In genomic region chr12:65540140-65540539, GRCh38 we compare ENCODE assay signal across 26 cellular contexts.
DNase-seq lines count a peak whose midpoint lies in the region; ATAC-seq, FAIRE-seq and TF ChIP-seq lines count a peak whose summit lies in the region.
"Had no signal": no experiment of that assay in that cellular context is flagged by ENCODE, and none has a peak within 500 bp of the region (broad histone marks: within the 10 kb centered on the region; RNA-seq: fewer than 3 reads in every experiment).

No MANE protein-coding gene starts in this region.

- DNase-seq in HepG2 (ENCODE audit: low spot score) (no peak), right lobe of liver (no peak), HT-29 (ENCODE audit: low spot score) (peak; percentile 52), WTC11 (ENCODE audit: low spot score) (no peak), spleen (no peak), frontal cortex (ENCODE audit: low spot score in 2 of 2) (no peak), suprapubic skin (ENCODE audit: low spot score in 2 of 2) (no peak)
- DNase-seq: Caco-2; CD4-positive, alpha-beta memory T cell; DMS153; GF-D8; MG63; NCI-H1417 treated with DMSO at 0.1 percent for 48 hours; NCI-H187; NCI-H2107; NCI-H510A treated with DMSO at 0.1 percent for 48 hours; NCI-H748 treated with DMSO at 0.1 percent for 48 hours; PC-9; SIG-M5 had no signal

- no peak overlapping the region for H3K4me2 ChIP-seq in HepG2 (ENCODE audit: low read depth, low read length)
- H3K4me2 ChIP-seq: BLaER1 treated with 17β-estradiol and CSF1 and Interleukin-3, amounts not matched to agents 10 nM and 100 nM; KMS-11; PC-9 had no signal

- WGBS in HepG2 (ENCODE audit: low lambda C conversion rate): 0% methylated on average over 1 of the region's 1 CpG
- 92% methylated on average over 1 of the region's 1 CpG for WGBS in right lobe of liver (ENCODE audit: insufficient coverage, low coverage, low lambda C conversion rate, missing lambda C conversion rate)
- WGBS in spleen, 5 donors: 86 to 96% (median 89%) methylated on average over 1 of the region's 1 CpG
- 83% methylated on average over 1 of the region's 1 CpG for WGBS in suprapubic skin

- peaks cover 3% of the 10 kb centered on the region; the same call in 1 of the 2 replicates for H3K27me3 Mint-ChIP-seq in WTC11 (ENCODE audit: low read depth)

- H3K4me3 Mint-ChIP-seq in WTC11: no peak overlapping the region
- H3K4me3 Mint-ChIP-seq: CD4-positive, alpha-beta memory T cell; T-helper 1 cell treated with Interleukin-12 subunit alpha and Interleukin-12 subunit beta and Interleukin-4 antibody, amounts not matched to agents 30 μg/mL and 1 μg/mL, for 36 hours had no signal

- H3K9me3 ChIP-seq in HepG2 (ENCODE audit: low read length) (peaks cover 22% of the 10 kb centered on the region), right lobe of liver (peaks cover 0 to 7% (median 3%) of the 10 kb centered on the region in 4 donors), spleen (peaks cover 12 to 38% (median 32%) of the 10 kb centered on the region in 8 donors), suprapubic skin (peaks cover 12% of the 10 kb centered on the region)

- POLR2A ChIA-PET in HepG2 (lab: Yijun Ruan, JAX): no interaction called here
- POLR2A ChIA-PET in WTC11 (lab: Charles Lee): no interaction called here

- intact Hi-C loops in HepG2 (cut with micrococcal nuclease; ENCODE audit: unreplicated experiment) (no loop called here), right lobe of liver (cut with DNase I) (no loop called here), spleen (cut with DNase I; ENCODE audit: low total_unique reads) (no loop called here)

- ATAC-seq in HepG2 (no peak), right lobe of liver (no peak), WTC11 (no peak), HG02981 (IDR thresholded peaks at IDR 0.05; ENCODE audit: unreplicated experiment) (no peak)

- H3K9me3 Mint-ChIP-seq in WTC11: peaks cover 45% of the 10 kb centered on the region

- TF ChIP-seq RAD21 in HepG2 (CRISPR knock-in tag; IDR thresholded peaks at IDR 0.05): no peak

- H3K4me3 ChIP-seq in HepG2 (replicated peaks in 1 of 3; ENCODE audit: insufficient read depth in 1 of 3, low read depth in 2 of 3, low read length in 3 of 3): no peak overlapping the region
- H3K4me3 ChIP-seq in right lobe of liver: no peak overlapping the region
- H3K4me3 ChIP-seq in spleen: no peak overlapping the region
- no peak overlapping the region for H3K4me3 ChIP-seq in suprapubic skin
- H3K4me3 ChIP-seq: BLaER1 treated with 17β-estradiol and CSF1 and Interleukin-3, amounts not matched to agents 10 nM and 100 nM; MG63; PC-9 had no signal

- in situ Hi-C loops in HepG2 (cut with HindIII; ENCODE audit: extremely low pct_ligation_motif_present, low pct_unique_long_range_greater_than_20kb): no loop called here

- H3K79me2 ChIP-seq in HepG2 (ENCODE audit: insufficient read depth, low read length): no peaks in the 10 kb centered on the region

- H3K36me3 Mint-ChIP-seq in WTC11: peaks cover 24% of the 10 kb centered on the region
- H3K36me3 Mint-ChIP-seq: CD4-positive, alpha-beta memory T cell had no signal

- no peaks in the 10 kb centered on the region for H4K20me1 ChIP-seq in HepG2 (ENCODE audit: insufficient read depth, low read length)
- H4K20me1 ChIP-seq: BLaER1 treated with 17β-estradiol and CSF1 and Interleukin-3, amounts not matched to agents 10 nM and 100 nM had no signal

- no TSS peak for BruUV-seq in HepG2 (replicated peaks; lab: Mats Ljungman, UMichigan)

- no peak overlapping the region for H3K27ac Mint-ChIP-seq in WTC11
- H3K27ac Mint-ChIP-seq: CD4-positive, alpha-beta memory T cell; T-helper 1 cell treated with Interleukin-12 subunit alpha and Interleukin-12 subunit beta and Interleukin-4 antibody, amounts not matched to agents 30 μg/mL and 1 μg/mL, for 36 hours had no signal

- no peak for FAIRE-seq in HepG2 (lab: Jason Lieb, UNC)
- no peak for FAIRE-seq in frontal cortex (lab: Jason Lieb, UNC)
- FAIRE-seq: GM19239 had no signal

- H2AFZ ChIP-seq in HepG2 (ENCODE audit: low read length): no peak overlapping the region
- H2AFZ ChIP-seq: PC-9 had no signal

- TF ChIP-seq CTCF in HepG2 (CRISPR knock-in tag; IDR thresholded peaks at IDR 0.05) (no peak), right lobe of liver (IDR thresholded peaks at IDR 0.05) (no peak), WTC11 (IDR thresholded peaks at IDR 0.05) (no peak), spleen (IDR thresholded peaks at IDR 0.05 in 8 of 11, conservative IDR thresholded peaks at IDR 0.05 in 3 of 11) (no peak), suprapubic skin (IDR thresholded peaks at IDR 0.05) (no peak)

- H3K4me1 ChIP-seq in HepG2 (ENCODE audit: insufficient read depth, low read length): no peaks in the 10 kb centered on the region
- H3K4me1 ChIP-seq in right lobe of liver: no peaks in the 10 kb centered on the region
- H3K4me1 ChIP-seq in spleen: no peaks in the 10 kb centered on the region
- H3K4me1 ChIP-seq in suprapubic skin: no peaks in the 10 kb centered on the region

- H3K36me3 ChIP-seq in HepG2 (replicated peaks in 1 of 2; ENCODE audit: control insufficient read depth in 1 of 2, insufficient read depth in 2 of 2, low read length in 2 of 2) (no peaks in the 10 kb centered on the region), right lobe of liver (no peaks in the 10 kb centered on the region), spleen (no peaks in the 10 kb centered on the region), suprapubic skin (no peaks in the 10 kb centered on the region)
- H3K36me3 ChIP-seq: BLaER1 treated with 17β-estradiol and CSF1 and Interleukin-3, amounts not matched to agents 10 nM and 100 nM; MG63 had no signal

- TF ChIP-seq EP300 in HepG2 (IDR thresholded peaks at IDR 0.05; ENCODE audit: low read depth in 2 of 2, low read length in 2 of 2) (no peak), HepG2 (CRISPR knock-in tag; IDR thresholded peaks at IDR 0.05; ENCODE audit: borderline replicate concordance) (no peak), suprapubic skin (IDR thresholded peaks at IDR 0.05) (no peak)

- no peak overlapping the region for H3K9ac ChIP-seq in HepG2 (ENCODE audit: insufficient read depth, low read depth, low read length)
- H3K9ac ChIP-seq: BLaER1 treated with 17β-estradiol and CSF1 and Interleukin-3, amounts not matched to agents 10 nM and 100 nM; KMS-11 had no signal

- H3K27me3 ChIP-seq in HepG2 (ENCODE audit: control insufficient read depth in 1 of 2, insufficient read depth in 2 of 2, low read length in 2 of 2): no peaks in the 10 kb centered on the region
- no peaks in the 10 kb centered on the region for H3K27me3 ChIP-seq in right lobe of liver
- H3K27me3 ChIP-seq in spleen (replicated peaks in 1 of 7): no peaks in the 10 kb centered on the region
- H3K27me3 ChIP-seq in suprapubic skin: no peaks in the 10 kb centered on the region
- H3K27me3 ChIP-seq: BLaER1 treated with 17β-estradiol and CSF1 and Interleukin-3, amounts not matched to agents 10 nM and 100 nM; MG63 had no signal

- no peak overlapping the region for H3K27ac ChIP-seq in HepG2 (ENCODE audit: extremely low read length, insufficient read depth, low read length)
- no peak overlapping the region for H3K27ac ChIP-seq in right lobe of liver
- no peak overlapping the region for H3K27ac ChIP-seq in spleen
- H3K27ac ChIP-seq in suprapubic skin: no peak overlapping the region
- H3K27ac ChIP-seq: BLaER1 treated with 17β-estradiol and CSF1 and Interleukin-3, amounts not matched to agents 10 nM and 100 nM; HL-60; KMS-11; PC-9; RWPE1 had no signal

- CTCF ChIA-PET in HepG2 (lab: Yijun Ruan, JAX; ENCODE audit: low intra/inter-chr PET ratio, low total read pairs) (no interaction called here), WTC11 (lab: Charles Lee) (interaction anchor here (1.4 kb wide), 1 partner anchor 568 kb away, joined by 3 read pairs; no protein-coding TSS in a partner anchor)

- peaks cover 9% of the 10 kb centered on the region for H3K4me1 Mint-ChIP-seq in WTC11
- H3K4me1 Mint-ChIP-seq: CD4-positive, alpha-beta memory T cell had no signal

- no peak for TF ChIP-seq POLR2A in HepG2 (IDR thresholded peaks at IDR 0.05; ENCODE audit: insufficient read depth in 1 of 2, low read depth in 2 of 2, low read length in 2 of 2)
- TF ChIP-seq POLR2A in right lobe of liver (IDR thresholded peaks at IDR 0.05): no peak
- TF ChIP-seq POLR2A in spleen (IDR thresholded peaks at IDR 0.05): no peak
- TF ChIP-seq POLR2A in suprapubic skin (IDR thresholded peaks at IDR 0.05): no peak

TF ChIP-seq in HepG2, 621 proteins besides CTCF, POLR2A, EP300 and RAD21 (continues in another document):
- TF ChIP-seq ZNF317 (CRISPR knock-in tag; IDR thresholded peaks at IDR 0.05) (peak; percentile 97), MZF1 (CRISPR knock-in tag; IDR thresholded peaks at IDR 0.05; ENCODE audit: borderline replicate concordance) (no peak), ZNF879 (CRISPR knock-in tag; IDR thresholded peaks at IDR 0.05) (no peak)

TF ChIP-seq in WTC11, 78 proteins besides CTCF, POLR2A, EP300 and RAD21:
- no peak for TF ChIP-seq ELF4 (CRISPR knock-in tag; IDR thresholded peaks at IDR 0.05; ENCODE audit: low read depth)
- TF ChIP-seq ZNF317 (CRISPR knock-in tag; IDR thresholded peaks at IDR 0.05; ENCODE audit: borderline replicate concordance, low read depth): peak; percentile 96

Comparison
In these comparisons a context has a peak if more than half of its experiments do, and no peak if none do; other contexts are left out.
1. Of the 50 proteins assayed by ChIP-seq in both HepG2 and WTC11: peak only in HepG2: none; only in WTC11: none; in both: ZNF317; in neither: 49.